1 cellular context compared by ENCODE assay signal in the genomic region with DNA sequence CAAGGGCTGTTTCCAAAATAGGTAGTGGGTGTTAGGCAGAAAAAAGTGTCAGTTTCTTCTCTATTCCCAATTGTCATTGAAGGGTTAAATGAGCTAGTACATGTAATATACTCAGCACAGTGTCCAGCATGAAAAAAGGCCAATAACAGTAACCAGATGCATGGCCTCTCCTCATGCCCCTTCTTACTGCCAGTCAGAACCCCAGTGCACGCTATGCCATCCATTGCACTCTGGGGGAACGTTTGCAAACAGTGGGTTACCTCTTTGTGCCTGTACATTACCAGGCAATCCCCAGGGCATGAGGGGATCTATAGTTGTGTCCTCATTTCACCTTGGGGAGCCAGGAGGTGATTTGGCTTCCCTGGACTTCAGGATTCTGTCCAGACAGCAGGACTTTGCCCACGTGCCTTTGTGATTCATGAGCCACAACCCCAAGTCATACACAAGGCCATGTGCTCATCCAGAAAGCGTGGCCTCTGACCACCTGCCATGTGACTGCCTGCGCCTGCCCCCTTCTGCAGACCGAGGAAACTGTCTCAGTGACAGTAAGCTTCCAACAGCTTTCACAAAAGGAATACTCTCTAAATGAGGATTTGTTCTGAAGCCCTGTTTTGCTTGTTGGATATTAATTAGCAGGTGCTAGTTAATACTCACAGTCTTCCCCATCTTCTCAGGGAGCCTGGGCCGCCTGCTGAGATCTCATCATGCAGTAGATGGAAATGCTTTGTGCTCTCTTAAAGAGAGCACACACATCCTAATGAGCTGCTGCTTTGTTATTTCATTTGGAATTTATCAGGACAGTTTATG.
TF ChIP-seq lines count a peak whose summit lies in the region.

No MANE protein-coding gene starts in this region.

TF ChIP-seq in H1, 55 proteins besides CTCF, POLR2A, EP300 and RAD21 (continued from another document):
- no peak for TF ChIP-seq POU5F1 (IDR thresholded peaks at IDR 0.05; ENCODE audit: low read depth, low read length)
- TF ChIP-seq, protein P1, sequence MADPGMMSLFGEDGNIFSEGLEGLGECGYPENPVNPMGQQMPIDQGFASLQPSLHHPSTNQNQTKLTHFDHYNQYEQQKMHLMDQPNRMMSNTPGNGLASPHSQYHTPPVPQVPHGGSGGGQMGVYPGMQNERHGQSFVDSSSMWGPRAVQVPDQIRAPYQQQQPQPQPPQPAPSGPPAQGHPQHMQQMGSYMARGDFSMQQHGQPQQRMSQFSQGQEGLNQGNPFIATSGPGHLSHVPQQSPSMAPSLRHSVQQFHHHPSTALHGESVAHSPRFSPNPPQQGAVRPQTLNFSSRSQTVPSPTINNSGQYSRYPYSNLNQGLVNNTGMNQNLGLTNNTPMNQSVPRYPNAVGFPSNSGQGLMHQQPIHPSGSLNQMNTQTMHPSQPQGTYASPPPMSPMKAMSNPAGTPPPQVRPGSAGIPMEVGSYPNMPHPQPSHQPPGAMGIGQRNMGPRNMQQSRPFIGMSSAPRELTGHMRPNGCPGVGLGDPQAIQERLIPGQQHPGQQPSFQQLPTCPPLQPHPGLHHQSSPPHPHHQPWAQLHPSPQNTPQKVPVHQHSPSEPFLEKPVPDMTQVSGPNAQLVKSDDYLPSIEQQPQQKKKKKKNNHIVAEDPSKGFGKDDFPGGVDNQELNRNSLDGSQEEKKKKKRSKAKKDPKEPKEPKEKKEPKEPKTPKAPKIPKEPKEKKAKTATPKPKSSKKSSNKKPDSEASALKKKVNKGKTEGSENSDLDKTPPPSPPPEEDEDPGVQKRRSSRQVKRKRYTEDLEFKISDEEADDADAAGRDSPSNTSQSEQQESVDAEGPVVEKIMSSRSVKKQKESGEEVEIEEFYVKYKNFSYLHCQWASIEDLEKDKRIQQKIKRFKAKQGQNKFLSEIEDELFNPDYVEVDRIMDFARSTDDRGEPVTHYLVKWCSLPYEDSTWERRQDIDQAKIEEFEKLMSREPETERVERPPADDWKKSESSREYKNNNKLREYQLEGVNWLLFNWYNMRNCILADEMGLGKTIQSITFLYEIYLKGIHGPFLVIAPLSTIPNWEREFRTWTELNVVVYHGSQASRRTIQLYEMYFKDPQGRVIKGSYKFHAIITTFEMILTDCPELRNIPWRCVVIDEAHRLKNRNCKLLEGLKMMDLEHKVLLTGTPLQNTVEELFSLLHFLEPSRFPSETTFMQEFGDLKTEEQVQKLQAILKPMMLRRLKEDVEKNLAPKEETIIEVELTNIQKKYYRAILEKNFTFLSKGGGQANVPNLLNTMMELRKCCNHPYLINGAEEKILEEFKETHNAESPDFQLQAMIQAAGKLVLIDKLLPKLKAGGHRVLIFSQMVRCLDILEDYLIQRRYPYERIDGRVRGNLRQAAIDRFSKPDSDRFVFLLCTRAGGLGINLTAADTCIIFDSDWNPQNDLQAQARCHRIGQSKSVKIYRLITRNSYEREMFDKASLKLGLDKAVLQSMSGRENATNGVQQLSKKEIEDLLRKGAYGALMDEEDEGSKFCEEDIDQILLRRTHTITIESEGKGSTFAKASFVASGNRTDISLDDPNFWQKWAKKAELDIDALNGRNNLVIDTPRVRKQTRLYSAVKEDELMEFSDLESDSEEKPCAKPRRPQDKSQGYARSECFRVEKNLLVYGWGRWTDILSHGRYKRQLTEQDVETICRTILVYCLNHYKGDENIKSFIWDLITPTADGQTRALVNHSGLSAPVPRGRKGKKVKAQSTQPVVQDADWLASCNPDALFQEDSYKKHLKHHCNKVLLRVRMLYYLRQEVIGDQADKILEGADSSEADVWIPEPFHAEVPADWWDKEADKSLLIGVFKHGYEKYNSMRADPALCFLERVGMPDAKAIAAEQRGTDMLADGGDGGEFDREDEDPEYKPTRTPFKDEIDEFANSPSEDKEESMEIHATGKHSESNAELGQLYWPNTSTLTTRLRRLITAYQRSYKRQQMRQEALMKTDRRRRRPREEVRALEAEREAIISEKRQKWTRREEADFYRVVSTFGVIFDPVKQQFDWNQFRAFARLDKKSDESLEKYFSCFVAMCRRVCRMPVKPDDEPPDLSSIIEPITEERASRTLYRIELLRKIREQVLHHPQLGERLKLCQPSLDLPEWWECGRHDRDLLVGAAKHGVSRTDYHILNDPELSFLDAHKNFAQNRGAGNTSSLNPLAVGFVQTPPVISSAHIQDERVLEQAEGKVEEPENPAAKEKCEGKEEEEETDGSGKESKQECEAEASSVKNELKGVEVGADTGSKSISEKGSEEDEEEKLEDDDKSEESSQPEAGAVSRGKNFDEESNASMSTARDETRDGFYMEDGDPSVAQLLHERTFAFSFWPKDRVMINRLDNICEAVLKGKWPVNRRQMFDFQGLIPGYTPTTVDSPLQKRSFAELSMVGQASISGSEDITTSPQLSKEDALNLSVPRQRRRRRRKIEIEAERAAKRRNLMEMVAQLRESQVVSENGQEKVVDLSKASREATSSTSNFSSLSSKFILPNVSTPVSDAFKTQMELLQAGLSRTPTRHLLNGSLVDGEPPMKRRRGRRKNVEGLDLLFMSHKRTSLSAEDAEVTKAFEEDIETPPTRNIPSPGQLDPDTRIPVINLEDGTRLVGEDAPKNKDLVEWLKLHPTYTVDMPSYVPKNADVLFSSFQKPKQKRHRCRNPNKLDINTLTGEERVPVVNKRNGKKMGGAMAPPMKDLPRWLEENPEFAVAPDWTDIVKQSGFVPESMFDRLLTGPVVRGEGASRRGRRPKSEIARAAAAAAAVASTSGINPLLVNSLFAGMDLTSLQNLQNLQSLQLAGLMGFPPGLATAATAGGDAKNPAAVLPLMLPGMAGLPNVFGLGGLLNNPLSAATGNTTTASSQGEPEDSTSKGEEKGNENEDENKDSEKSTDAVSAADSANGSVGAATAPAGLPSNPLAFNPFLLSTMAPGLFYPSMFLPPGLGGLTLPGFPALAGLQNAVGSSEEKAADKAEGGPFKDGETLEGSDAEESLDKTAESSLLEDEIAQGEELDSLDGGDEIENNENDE (IDR thresholded peaks at IDR 0.05; ENCODE audit: insufficient replicate concordance, low read length), result no peak
- TF ChIP-seq, protein P2, sequence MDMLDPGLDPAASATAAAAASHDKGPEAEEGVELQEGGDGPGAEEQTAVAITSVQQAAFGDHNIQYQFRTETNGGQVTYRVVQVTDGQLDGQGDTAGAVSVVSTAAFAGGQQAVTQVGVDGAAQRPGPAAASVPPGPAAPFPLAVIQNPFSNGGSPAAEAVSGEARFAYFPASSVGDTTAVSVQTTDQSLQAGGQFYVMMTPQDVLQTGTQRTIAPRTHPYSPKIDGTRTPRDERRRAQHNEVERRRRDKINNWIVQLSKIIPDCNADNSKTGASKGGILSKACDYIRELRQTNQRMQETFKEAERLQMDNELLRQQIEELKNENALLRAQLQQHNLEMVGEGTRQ (IDR thresholded peaks at IDR 0.05; ENCODE audit: low read length), result peak; percentile 74
- no peak for TF ChIP-seq FOSL1 (IDR thresholded peaks at IDR 0.05; ENCODE audit: insufficient read depth, low read depth, low read length)
- TF ChIP-seq SIN3A (conservative IDR thresholded peaks at IDR 0.05 in 1 of 2, IDR thresholded peaks at IDR 0.05 in 1 of 2; ENCODE audit: low read depth in 1 of 2, low read length in 2 of 2), result peak in 1 of 2 experiments; percentile 70; a peak in 2 of 4 replicates
- no peak for TF ChIP-seq SIX5 (IDR thresholded peaks at IDR 0.05; ENCODE audit: low read depth, low read length)
- TF ChIP-seq EZH2 (IDR thresholded peaks at IDR 0.05; ENCODE audit: low read depth, low read length, severe bottlenecking), result no peak
- TF ChIP-seq, protein P3, sequence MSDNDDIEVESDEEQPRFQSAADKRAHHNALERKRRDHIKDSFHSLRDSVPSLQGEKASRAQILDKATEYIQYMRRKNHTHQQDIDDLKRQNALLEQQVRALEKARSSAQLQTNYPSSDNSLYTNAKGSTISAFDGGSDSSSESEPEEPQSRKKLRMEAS (IDR thresholded peaks at IDR 0.05), result peak; percentile 100
- no peak for TF ChIP-seq POLR2AphosphoS5 (IDR thresholded peaks at IDR 0.05; ENCODE audit: low read depth, low read length)
- TF ChIP-seq BCL11A (IDR thresholded peaks at IDR 0.05; ENCODE audit: low read depth in 2 of 2, low read length in 2 of 2), result no peak
- TF ChIP-seq CBX5 (IDR thresholded peaks at IDR 0.05; ENCODE audit: low read depth, low read length), result no peak
- no peak for TF ChIP-seq CTBP2 (IDR thresholded peaks at IDR 0.05; ENCODE audit: borderline replicate concordance, insufficient read depth, insufficient read length, low read length)
- TF ChIP-seq KDM1A (IDR thresholded peaks at IDR 0.05; ENCODE audit: borderline replicate concordance, low read length), result no peak
- TF ChIP-seq HDAC2 (IDR thresholded peaks at IDR 0.05; ENCODE audit: borderline replicate concordance in 1 of 2, low read depth in 2 of 2, low read length in 2 of 2), result 0 out of 4 replicates have a peak, but pooled peaks have one; percentile 22 to 24
